16 cellular contexts compared by ENCODE assay signal in the genomic region with DNA sequence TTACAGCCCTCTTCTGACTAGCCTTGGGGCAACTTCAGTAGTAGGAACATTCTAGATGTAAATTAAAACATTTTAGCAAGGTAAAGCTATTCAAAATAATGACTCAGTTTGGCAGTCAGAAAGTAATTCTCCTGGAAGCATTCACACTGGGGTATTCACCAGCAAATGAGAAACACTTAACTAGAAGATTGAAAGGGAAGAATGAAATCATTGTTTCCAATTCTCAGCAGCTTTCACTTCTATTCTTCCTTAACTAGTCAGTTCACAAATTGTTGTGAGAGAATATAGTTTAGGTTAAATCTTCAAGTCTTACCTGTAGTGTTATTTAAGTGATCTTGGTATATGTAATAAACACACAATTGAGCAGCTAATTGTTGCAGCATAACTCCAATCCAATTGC.
"Had no signal": no experiment of that assay in that cellular context is flagged by ENCODE, and none has a peak within 500 bp of the region (broad histone marks: within the 10 kb centered on the region; RNA-seq: fewer than 3 reads in every experiment).

No MANE protein-coding gene starts in this region.

- H3K4me3 Mint-ChIP-seq: mesothelial cell of epicardium; natural killer cell treated with Interleukin-12 subunit alpha and Interleukin-12 subunit beta and Interleukin-15 and Interleukin-18, amount 100 ng/mL, for 72 hours had no signal

- H3K36me3 Mint-ChIP-seq: activated naive CD4-positive, alpha-beta T cell treated with anti-CD3 and anti-CD28 coated beads, Interleukin-2, amount 50 U/mL, for 72 hours; mesothelial cell of epicardium; natural killer cell treated with Interleukin-12 subunit alpha and Interleukin-12 subunit beta and Interleukin-15 and Interleukin-18, amount 100 ng/mL, for 72 hours had no signal

- H3K27ac Mint-ChIP-seq: activated naive CD4-positive, alpha-beta T cell treated with anti-CD3 and anti-CD28 coated beads, Interleukin-2, amount 50 U/mL, for 72 hours; mesothelial cell of epicardium; natural killer cell treated with Interleukin-12 subunit alpha and Interleukin-12 subunit beta and Interleukin-15 and Interleukin-18, amount 100 ng/mL, for 72 hours had no signal

- H3K27me3 ChIP-seq: upper lobe of right lung had no signal

- H3K27ac ChIP-seq: epithelial cell of prostate, lower lobe of right lung, upper lobe of right lung had no signal

- H3K4me1 Mint-ChIP-seq: mesothelial cell of epicardium had no signal

- H3K36me3 ChIP-seq: lower lobe of right lung, upper lobe of right lung had no signal

- H3K27me3 Mint-ChIP-seq: natural killer cell treated with Interleukin-12 subunit alpha and Interleukin-12 subunit beta and Interleukin-15 and Interleukin-18, amount 100 ng/mL, for 72 hours had no signal

- H3K4me1 ChIP-seq: lower lobe of right lung, upper lobe of right lung had no signal

- H3K4me3 ChIP-seq: lower lobe of right lung, upper lobe of right lung had no signal

- ATAC-seq: activated naive CD4-positive, alpha-beta T cell treated with anti-CD3 and anti-CD28 coated beads, Interleukin-2, amount 50 U/mL, for 72 hours; left cardiac atrium; lower lobe of right lung; natural killer cell treated with Interleukin-12 subunit alpha and Interleukin-12 subunit beta and Interleukin-15 and Interleukin-18, amount 100 ng/mL, for 72 hours; upper lobe of right lung had no signal

- DNase-seq: activated CD4-positive, alpha-beta T cell treated with anti-CD3 and anti-CD28 coated beads for 1 hour; activated CD4-positive, alpha-beta T cell treated with anti-CD3 and anti-CD28 coated beads, Interleukin-2, amount 50 U/mL, for 4 hours; activated gamma-delta T cell treated with Interleukin-2 at 50 U/mL for 16 hours; dermis blood vessel endothelial cell; foreskin fibroblast; left cardiac atrium; lower lobe of right lung; posterior cingulate gyrus; stimulated activated CD8-positive, alpha-beta memory T cell treated with anti-CD3 and anti-CD28 coated beads, Interleukin-4, amount 100 ng/mL, for 48 hours; stimulated activated naive CD4-positive, alpha-beta T cell; T1000; upper lobe of right lung had no signal

- H3K9me3 Mint-ChIP-seq: mesothelial cell of epicardium had no signal
